In genomic region chr6:37021356-37022129, GRCh38 we compare ENCODE assay signal across 8 cellular contexts. TPM values are rescaled to one million over a fixed set of nuclear protein-coding genes. Genes with fewer than 3 reads are reported as not detected.
A peak's percentile ranks its signal among the peaks of the same experiment; 100 is the strongest.
DNase-seq lines count a peak whose midpoint lies in the region; ATAC-seq and TF ChIP-seq lines count a peak whose summit lies in the region.

No MANE protein-coding gene starts in this region.

- no peak overlapping the region for H3K4me2 ChIP-seq in IMR-90 (ENCODE audit: low read depth, low read length)

- no TSS peak for BruUV-seq in IMR-90 (replicated peaks; lab: Mats Ljungman, UMichigan)

- no peaks in the 10 kb centered on the region for H4K20me1 ChIP-seq in IMR-90 (ENCODE audit: insufficient read depth, low read length)

- H3K36me3 Mint-ChIP-seq in chondrocyte (ENCODE audit: low read depth) = no peaks in the 10 kb centered on the region

- H3K27ac ChIP-seq in IMR-90 (ENCODE audit: insufficient read depth, low read length) (no peak overlapping the region), spleen (peak overlapping the region in 2 of 8 donors; percentile 33 to 55)

- no peak overlapping the region for H2AK5ac ChIP-seq in IMR-90 (ENCODE audit: low read depth, low read length)

- H3K27ac Mint-ChIP-seq in chondrocyte (ENCODE audit: unreplicated experiment) = no peak overlapping the region

- TF ChIP-seq POLR2A in IMR-90 (IDR thresholded peaks at IDR 0.05; ENCODE audit: low read depth, low read length) (no peak), spleen (IDR thresholded peaks at IDR 0.05) (no peak)

- no peak overlapping the region for H2BK120ac ChIP-seq in IMR-90 (ENCODE audit: low read depth, low read length)

- H3K4me1 Mint-ChIP-seq in chondrocyte (ENCODE audit: low read depth) = peaks cover 29% of the 10 kb centered on the region

- peak overlapping the region; percentile 11; the same call in 1 of the 2 replicates for H3K4ac ChIP-seq in IMR-90 (ENCODE audit: low read depth, low read length)

- CTCF ChIA-PET in IMR-90 (lab: Yijun Ruan, JAX) = interaction anchor here (0.6 to 3.3 kb wide), 7 partner anchors 147 to 256 kb away, joined by 3 to 25 read pairs (median 3); no protein-coding TSS in a partner anchor

- in situ Hi-C loops in IMR-90 (cut with MboI; ENCODE audit: low sequenced_read_pairs) = loop anchor here (5.0 kb wide), 1 partner anchor 191 kb away; no protein-coding TSS in a partner anchor

- H3K9me3 Mint-ChIP-seq in chondrocyte (ENCODE audit: low read depth) = no peaks in the 10 kb centered on the region

- no peaks in the 10 kb centered on the region for H3K27me3 Mint-ChIP-seq in chondrocyte (ENCODE audit: low read depth)

- H2BK20ac ChIP-seq in IMR-90 (ENCODE audit: low read depth, low read length) = no peak overlapping the region; the same call in 1 of the 2 replicates

- H3K36me3 ChIP-seq in IMR-90 (ENCODE audit: control insufficient read depth, insufficient read depth, low read length) (no peaks in the 10 kb centered on the region), spleen (peaks cover 0 to 100% (median 30%) of the 10 kb centered on the region in 6 donors)

- ATAC-seq in IMR-90 (ENCODE audit: low read depth) = peak; percentile 31
- ATAC-seq in HG02610 (IDR thresholded peaks at IDR 0.05; ENCODE audit: unreplicated experiment) = no peak
- ATAC-seq in GM18873 (IDR thresholded peaks at IDR 0.05; ENCODE audit: low FRiP score, unreplicated experiment) = no peak
- no peak for ATAC-seq in HG02759 (IDR thresholded peaks at IDR 0.05; ENCODE audit: unreplicated experiment)

- H3K56ac ChIP-seq in IMR-90 (ENCODE audit: extremely low read depth, insufficient read depth, low read length) = no peak overlapping the region

- no peaks in the 10 kb centered on the region; the same call in 1 of the 2 replicates for H3K4me1 ChIP-seq in IMR-90 (ENCODE audit: control insufficient read depth, insufficient read depth, low read length)
- H3K4me1 ChIP-seq in spleen = peaks cover 8 to 42% (median 29%) of the 10 kb centered on the region in 6 donors

- H3K9me1 ChIP-seq in IMR-90 (ENCODE audit: insufficient read depth, low read length) = no peaks in the 10 kb centered on the region

- H3K27me3 ChIP-seq in IMR-90 (ENCODE audit: control insufficient read depth, insufficient read depth, low read length) (no peaks in the 10 kb centered on the region), spleen (replicated peaks in 1 of 7) (no peaks in the 10 kb centered on the region)

- peak; percentile 81 for TF ChIP-seq RAD21 in IMR-90 (IDR thresholded peaks at IDR 0.05; ENCODE audit: low read length)

- H3K4me3 Mint-ChIP-seq in chondrocyte (ENCODE audit: unreplicated experiment) = no peak overlapping the region

- H3K23ac ChIP-seq in IMR-90 (ENCODE audit: low read depth, low read length) = no peak overlapping the region

- peak overlapping the region; percentile 53 for H2AFZ ChIP-seq in IMR-90 (replicated peaks; ENCODE audit: low read length, poor library complexity)

- TF ChIP-seq CTCF in IMR-90 (conservative IDR thresholded peaks at IDR 0.05; ENCODE audit: low read depth, low read length) (peak; percentile 77), WI38 (IDR thresholded peaks at IDR 0.05; ENCODE audit: low read depth, low read length) (peak; percentile 64), chondrocyte (IDR thresholded peaks at IDR 0.05) (peak; percentile 78), spleen (IDR thresholded peaks at IDR 0.05 in 8 of 11, conservative IDR thresholded peaks at IDR 0.05 in 3 of 11) (peak in 7 of 11 experiments; percentile 25 to 54 (median 30))

- no peak overlapping the region for H4K91ac ChIP-seq in IMR-90 (ENCODE audit: insufficient read depth, low read depth, low read length)

- H3K9ac ChIP-seq in IMR-90 (ENCODE audit: low read depth, low read length) = no peak overlapping the region

- H3K9me3 ChIP-seq in IMR-90 (ENCODE audit: control insufficient read depth, insufficient read depth, low read length) (no peaks in the 10 kb centered on the region), spleen (no peaks in the 10 kb centered on the region)

- H3K79me1 ChIP-seq in IMR-90 (ENCODE audit: low read depth in 1 of 2, low read length in 2 of 2) = no peaks in the 10 kb centered on the region

- no peak overlapping the region for H3K18ac ChIP-seq in IMR-90 (ENCODE audit: low read depth, low read length)

- H2AK9ac ChIP-seq in IMR-90 (replicated peaks; ENCODE audit: low read depth, low read length, poor library complexity) = peak overlapping the region; percentile 39

- peak; percentile 40 for DNase-seq in AG20443 (ENCODE audit: low spot score)
- DNase-seq in IMR-90 = peak; percentile 61
- DNase-seq in chondrocyte (ENCODE audit: low spot score) = no peak
- DNase-seq in spleen = peak; percentile 69

- POLR2A ChIA-PET in IMR-90 (lab: Charles Lee; ENCODE audit: unreplicated experiment) = interaction anchor here (0.7 to 1.0 kb wide), 2 partner anchors 187 to 189 kb away, joined by 3 read pairs; no protein-coding TSS in a partner anchor

- intact Hi-C loops in IMR-90 (cut with micrococcal nuclease) (no loop called here), spleen (cut with DNase I; ENCODE audit: low total_unique reads) (no loop called here)

- H2BK5ac ChIP-seq in IMR-90 (ENCODE audit: low read depth, low read length, poor library complexity, severe bottlenecking) = no peak overlapping the region

- H4K8ac ChIP-seq in IMR-90 (ENCODE audit: low read depth in 2 of 2, low read length in 2 of 2) = no peak overlapping the region

- H4K5ac ChIP-seq in IMR-90 (ENCODE audit: low read depth, low read length) = no peak overlapping the region

- dilution Hi-C loops in IMR-90 (cut with HindIII; ENCODE audit: low sequenced_read_pairs, unreplicated experiment) = no loop called here

- no peak overlapping the region for H2BK15ac ChIP-seq in IMR-90 (ENCODE audit: low read depth, low read length)

- no peak overlapping the region for H3K14ac ChIP-seq in IMR-90 (replicated peaks; ENCODE audit: low read depth, low read length)

- 73% methylated on average over 3 of the region's 14 CpGs; no CpG with 5 or more reads in 1 of the 2 experiments for WGBS in IMR-90 (ENCODE audit: extremely low coverage in 2 of 2, insufficient read length in 1 of 2), 2 experiments
- 66 to 84% (median 77%) methylated on average over 13 to 14 of the region's 14 CpGs for WGBS in spleen, 5 donors

- H3K4me3 ChIP-seq in IMR-90 (ENCODE audit: insufficient read depth, low read depth, low read length) (no peak overlapping the region), WI38 (ENCODE audit: low read depth, low read length) (no peak overlapping the region), spleen (no peak overlapping the region)

TF ChIP-seq in IMR-90, 13 proteins besides CTCF, POLR2A, EP300 and RAD21:
- TF ChIP-seq RCOR1 (IDR thresholded peaks at IDR 0.05; ENCODE audit: insufficient replicate concordance, low read length) (no peak), MAFK (IDR thresholded peaks at IDR 0.05; ENCODE audit: low read depth, low read length) (no peak), MAZ (IDR thresholded peaks at IDR 0.05; ENCODE audit: borderline replicate concordance, low read depth, low read length) (0 out of 2 replicates have a peak, but pooled peaks have one; percentile 31), FOS (IDR thresholded peaks at IDR 0.05; ENCODE audit: low read depth, low read length) (no peak), SMC3 (IDR thresholded peaks at IDR 0.05; ENCODE audit: low read depth, low read length) (peak; percentile 84), USF2 (IDR thresholded peaks at IDR 0.05; ENCODE audit: low read depth, low read length) (no peak), RFX5 (IDR thresholded peaks at IDR 0.05; ENCODE audit: low read depth, low read length) (no peak)

RNA-seq across cellular contexts. Expression of gene FGD2, which starts 16.1 kb away (rescaled TPM):
- total RNA-seq in IMR-90 (2012; rRNA removed) (not detected in 2 replicates), chondrocyte (not detected in 3 replicates), spleen (100 to 1,000 TPM; 200 to 426 (median 316) TPM)
- polyA plus RNA-seq in IMR-90 (2012; rRNA removed) (0.07 TPM in 1 of 2 replicates, not detected in the other), spleen (100 to 1,000 TPM in 1 of 3 donors, 10 to 100 TPM in 2; 63.4 to 121 (median 84.2) TPM)
- not detected in 2 replicates for polyA plus RNA-seq in IMR-90 (2012; cell fraction: cytosol; rRNA removed)
- 0.08 and 0.11 TPM in 2 replicates for polyA plus RNA-seq in IMR-90 (2012; cell fraction: nucleus; rRNA removed; ENCODE audit: low replicate concordance)

RNA-seq across cellular contexts. Expression of gene MTCH1, which starts 35.5 kb away (rescaled TPM):
- total RNA-seq in IMR-90 (2012; rRNA removed) = 249 and 263 TPM in 2 replicates
- polyA plus RNA-seq in IMR-90 (2012; rRNA removed) = 210 and 215 TPM in 2 replicates
- 227 and 248 TPM in 2 replicates for polyA plus RNA-seq in IMR-90 (2012; cell fraction: cytosol; rRNA removed)
- 253 and 276 TPM in 2 replicates for polyA plus RNA-seq in IMR-90 (2012; cell fraction: nucleus; rRNA removed; ENCODE audit: low replicate concordance)
- total RNA-seq in chondrocyte = 188 to 208 TPM (median 190 TPM) in 3 replicates
- total RNA-seq in spleen = 100 to 1,000 TPM; 135 to 191 (median 162) TPM
- polyA plus RNA-seq in spleen = 100 to 1,000 TPM in 2 of 3 donors, 10 to 100 TPM in 1; 87.3 to 144 (median 134) TPM

Comparison
In these comparisons a context has a peak if more than half of its experiments do, and no peak if none do; other contexts are left out.
1. RNA of gene FGD2, which starts 16.1 kb away (total RNA-seq): 200 to 426 TPM in spleen; not detected in IMR-90 and not detected in chondrocyte; every median in the first group is over 100 times any median in the second.
2. Peak in every context shown above with its lines, with median percentiles within 50 percentile points of each other: CTCF ChIP-seq.